ENCODE assay signal across 9 cellular contexts in genomic region chr12:54993181-54993835, GRCh38. TPM values are rescaled to one million over a fixed set of nuclear protein-coding genes. Genes with fewer than 3 reads are reported as not detected.
DNase-seq lines count a peak whose midpoint lies in the region; ATAC-seq, FAIRE-seq and TF ChIP-seq lines count a peak whose summit lies in the region.
"Had no signal": no experiment of that assay in that cellular context is flagged by ENCODE, and none has a peak within 500 bp of the region (broad histone marks: within the 10 kb centered on the region; RNA-seq: fewer than 3 reads in every experiment).

No MANE protein-coding gene starts in this region.

- H3K79me2 ChIP-seq in astrocyte (ENCODE audit: insufficient read depth, low read length) = no peaks in the 10 kb centered on the region

- H3K4me1 ChIP-seq in astrocyte (ENCODE audit: insufficient read depth, low read length) = no peaks in the 10 kb centered on the region
- no peaks in the 10 kb centered on the region for H3K4me1 ChIP-seq in right cardiac atrium (ENCODE audit: control insufficient read depth, insufficient read depth, low read length)

- ATAC-seq in HG02642 (IDR thresholded peaks at IDR 0.05; ENCODE audit: poor library complexity, unreplicated experiment) (peak; percentile 54), right cardiac atrium (peak; percentile 64 to 75)

- intact Hi-C loops in right cardiac atrium (cut with DNase I) = loop anchor here (2.0 to 10.0 kb wide), 3 partner anchors 79 to 151 kb away; no protein-coding TSS in a partner anchor

- no peaks in the 10 kb centered on the region for H3K9me3 Mint-ChIP-seq in astrocyte (ENCODE audit: unreplicated experiment)

- peak; percentile 71 for FAIRE-seq in astrocyte (lab: Jason Lieb, UNC)

- DNase-seq in GM12864 (ENCODE audit: low read depth) (peak; percentile 44), NCI-H146 (lab: John Stamatoyannopoulos, UW) (peak; percentile 75), SW 1271 (lab: John Stamatoyannopoulos, UW) (peak; percentile 16 to 83), astrocyte (ENCODE audit: low read depth) (peak; percentile 55), right cardiac atrium (no peak), skeletal muscle cell (ENCODE audit: low read depth) (peak; percentile 12), GM19240 (ENCODE audit: insufficient read length, low spot score) (no peak)

- no peak overlapping the region for H3K9ac ChIP-seq in astrocyte (ENCODE audit: low read length)

- peaks cover 3% of the 10 kb centered on the region for H3K4me1 Mint-ChIP-seq in astrocyte (ENCODE audit: low read depth, unreplicated experiment)

- H3K4me2 ChIP-seq in astrocyte (ENCODE audit: low read length) = no peak overlapping the region

- H3K4me3 Mint-ChIP-seq in astrocyte (ENCODE audit: unreplicated experiment) = no peak overlapping the region

- no peaks in the 10 kb centered on the region for H4K20me1 ChIP-seq in astrocyte (ENCODE audit: insufficient read depth, low read length)

- H3K27ac Mint-ChIP-seq in astrocyte (ENCODE audit: unreplicated experiment) = no peak overlapping the region

- H3K36me3 Mint-ChIP-seq in astrocyte (ENCODE audit: low read depth, unreplicated experiment) = no peaks in the 10 kb centered on the region

- WGBS in right cardiac atrium = 20% methylated on average over 12 of the region's 12 CpGs

- peak; percentile 70 for TF ChIP-seq CTCF in GM12864 (IDR thresholded peaks at IDR 0.05; ENCODE audit: low read depth, low read length, missing control alignments)
- TF ChIP-seq CTCF in astrocyte (IDR thresholded peaks at IDR 0.05; ENCODE audit: insufficient read depth, low read depth, low read length) = peak; percentile 90

- peaks cover 9% of the 10 kb centered on the region for H3K27me3 Mint-ChIP-seq in astrocyte (ENCODE audit: low read depth, unreplicated experiment)

- H3K27me3 ChIP-seq in astrocyte (ENCODE audit: insufficient read depth, low read length) (peaks cover 8% of the 10 kb centered on the region), right cardiac atrium (ENCODE audit: control insufficient read depth, insufficient read depth) (peaks cover 2% of the 10 kb centered on the region)

- H3K4me3 ChIP-seq in GM12864 (ENCODE audit: low read depth, low read length) (no peak overlapping the region), astrocyte (ENCODE audit: insufficient read depth, low read depth, low read length) (no peak overlapping the region), right cardiac atrium (ENCODE audit: low read length) (no peak overlapping the region), skeletal muscle cell (ENCODE audit: low read depth, low read length) (no peak overlapping the region)

- H2AFZ ChIP-seq in astrocyte (ENCODE audit: low read depth, low read length) = no peak overlapping the region

- H3K9me3 ChIP-seq in astrocyte (ENCODE audit: insufficient read depth, low read depth, low read length) (no peaks in the 10 kb centered on the region), right cardiac atrium (ENCODE audit: control insufficient read depth, low read length) (no peaks in the 10 kb centered on the region)

- H3K27ac ChIP-seq in astrocyte (ENCODE audit: low read depth, low read length) = no peak overlapping the region
- H3K27ac ChIP-seq in right cardiac atrium (ENCODE audit: low read length) = no peak overlapping the region

- no peaks in the 10 kb centered on the region for H3K36me3 ChIP-seq in astrocyte (ENCODE audit: insufficient read depth, low read length)

RNA-seq across cellular contexts. Expression of gene TESPA1, which starts 8.7 kb away (rescaled TPM):
- total RNA-seq in astrocyte (0.23 and 0.55 TPM in 2 replicates), right cardiac atrium (1 to 10 TPM in 1 of 4 donors, under 1 TPM in 3; 0.59 to 1.1 (median 0.83) TPM)
- polyA plus RNA-seq in right cardiac atrium = 0.14 TPM

RNA-seq across cellular contexts. Expression of gene NEUROD4, which starts 26.5 kb away (rescaled TPM):
- not detected in 2 replicates for total RNA-seq in astrocyte
- total RNA-seq in right cardiac atrium = not detected
- not detected for polyA plus RNA-seq in right cardiac atrium
- polyA plus RNA-seq: esophagus had no signal

Comparison
In these comparisons a context has a peak if more than half of its experiments do, and no peak if none do; other contexts are left out.
1. DNase-seq: peak in GM12864 (single experiment), NCI-H146 (single experiment), SW 1271 (2 of 2), astrocyte (single experiment) and skeletal muscle cell (single experiment); none in right cardiac atrium (0 of 3) and GM19240 (single experiment).